ENCODE assay signal across 15 cellular contexts in the genomic region with DNA sequence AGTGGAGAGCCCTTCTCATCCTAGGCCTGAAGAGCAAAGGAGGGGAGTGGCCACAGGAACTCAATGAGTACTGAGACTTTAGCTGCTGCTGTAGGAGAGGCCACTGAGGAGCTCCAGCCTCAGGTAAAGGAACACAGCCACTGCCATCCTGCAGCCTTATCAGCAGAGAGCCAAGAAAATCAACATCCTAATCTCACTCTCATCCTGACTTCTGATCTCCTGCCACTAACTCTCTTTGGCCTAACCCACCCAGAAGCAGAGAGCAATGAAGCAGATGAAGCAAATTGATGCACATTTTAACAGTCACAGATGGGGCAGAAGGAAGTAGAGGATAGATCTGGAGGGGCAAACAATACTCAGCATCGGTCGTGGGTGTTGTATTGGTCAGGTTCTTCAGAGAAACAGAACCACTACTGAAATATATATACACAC.
"Had no signal": no experiment of that assay in that cellular context is flagged by ENCODE, and none has a peak within 500 bp of the region (broad histone marks: within the 10 kb centered on the region; RNA-seq: fewer than 3 reads in every experiment).

No MANE protein-coding gene starts in this region.

- H3K27me3 ChIP-seq: brain microvascular endothelial cell, foreskin keratinocyte, pancreas, testis, upper lobe of right lung had no signal

- DNase-seq: activated CD4-positive, alpha-beta T cell treated with anti-CD3 and anti-CD28 coated beads, Interleukin-2, amount 50 U/mL, for 1 hour; activated CD8-positive, alpha-beta memory T cell treated with anti-CD3 and anti-CD28 coated beads for 24 hours; anterior cingulate cortex; brain microvascular endothelial cell; cerebellar nuclear complex; effector CD8-positive, alpha-beta T cell; foreskin keratinocyte; glutamatergic neuron; left colon; pancreas; stimulated activated naive CD8-positive, alpha-beta T cell treated with anti-CD3 and anti-CD28 coated beads, Interleukin-15, amount 100 ng/mL, for 72 hours; testis; upper lobe of right lung had no signal

- H3K4me3 Mint-ChIP-seq: neural crest cell; stimulated activated naive CD8-positive, alpha-beta T cell treated with anti-CD3 and anti-CD28 coated beads, Interleukin-15, amount 100 ng/mL, for 72 hours had no signal

- FAIRE-seq: islet of Langerhans, pancreas had no signal

- H3K4me1 Mint-ChIP-seq: stimulated activated naive CD8-positive, alpha-beta T cell treated with anti-CD3 and anti-CD28 coated beads, Interleukin-15, amount 100 ng/mL, for 72 hours had no signal

- H3K27me3 Mint-ChIP-seq: stimulated activated naive CD8-positive, alpha-beta T cell treated with anti-CD3 and anti-CD28 coated beads, Interleukin-15, amount 100 ng/mL, for 72 hours had no signal

- H3K27ac Mint-ChIP-seq: stimulated activated naive CD8-positive, alpha-beta T cell treated with anti-CD3 and anti-CD28 coated beads, Interleukin-15, amount 100 ng/mL, for 72 hours had no signal

- H3K4me3 ChIP-seq: pancreas, testis, upper lobe of right lung had no signal

- H3K9me3 ChIP-seq: pancreas, testis, upper lobe of right lung had no signal

- H3K27ac ChIP-seq: brain microvascular endothelial cell, foreskin keratinocyte, pancreas, testis, upper lobe of right lung had no signal

- H3K4me1 ChIP-seq: foreskin keratinocyte, pancreas, testis, upper lobe of right lung had no signal

- H3K36me3 ChIP-seq: brain microvascular endothelial cell, pancreas, upper lobe of right lung had no signal
